Comparison of ENCODE assay signal across 9 cellular contexts in genomic region chr4:140426610-140427103, GRCh38. TPM values are rescaled to one million over a fixed set of nuclear protein-coding genes. Genes with fewer than 3 reads are reported as not detected.
DNase-seq lines count a peak whose midpoint lies in the region; ATAC-seq, FAIRE-seq and TF ChIP-seq lines count a peak whose summit lies in the region.
"Had no signal": no experiment of that assay in that cellular context is flagged by ENCODE, and none has a peak within 500 bp of the region (broad histone marks: within the 10 kb centered on the region; RNA-seq: fewer than 3 reads in every experiment).

No MANE protein-coding gene starts in this region.

- peaks cover 9% of the 10 kb centered on the region for H3K4me1 Mint-ChIP-seq in activated CD4-positive, alpha-beta memory T cell treated with anti-CD3 and anti-CD28 coated beads, Interleukin-2, amount 10 ng/mL, durations not matched to agents 7 days and 5 days
- peaks cover 15% of the 10 kb centered on the region for H3K4me1 Mint-ChIP-seq in stimulated activated memory B cell treated with anti-CD40 and anti-IgM and Interleukin-4, amounts not matched to agents 10 μg/mL and 1 μg/mL and 100 μg/mL, for 72 hours

- no peaks in the 10 kb centered on the region for H3K27me3 ChIP-seq in hepatocyte

- CTCF ChIA-PET in activated CD4-positive, alpha-beta memory T cell treated with anti-CD3 and anti-CD28 coated beads, Interleukin-2, amount 10 ng/mL, durations not matched to agents 7 days and 5 days (lab: Charles Lee), result interaction anchor here (1.5 to 2.2 kb wide), 4 partner anchors 54 to 67 kb away, joined by 4 to 12 read pairs (median 5); partner anchors contain the start of gene SCOC

- peak overlapping the region; percentile 66 for H3K4me3 Mint-ChIP-seq in activated CD4-positive, alpha-beta memory T cell treated with anti-CD3 and anti-CD28 coated beads, Interleukin-2, amount 10 ng/mL, durations not matched to agents 7 days and 5 days
- peak overlapping the region; percentile 81 for H3K4me3 Mint-ChIP-seq in stimulated activated memory B cell treated with anti-CD40 and anti-IgM and Interleukin-4, amounts not matched to agents 10 μg/mL and 1 μg/mL and 100 μg/mL, for 72 hours

- H2AFZ ChIP-seq in hepatocyte, result peak overlapping the region; percentile 97

- peak overlapping the region; percentile 96 for H3K4me2 ChIP-seq in hepatocyte

- no peaks in the 10 kb centered on the region for H3K4me1 ChIP-seq in hepatocyte (ENCODE audit: insufficient read depth)

- FAIRE-seq in D721Med (lab: Jason Lieb, UNC), result peak; percentile 25

- H3K36me3 ChIP-seq in hepatocyte (replicated peaks; ENCODE audit: insufficient read depth, low read depth), result no peaks in the 10 kb centered on the region

- POLR2A ChIA-PET in activated CD4-positive, alpha-beta memory T cell treated with anti-CD3 and anti-CD28 coated beads, Interleukin-2, amount 10 ng/mL, durations not matched to agents 7 days and 5 days (lab: Charles Lee), result no interaction called here

- no peaks in the 10 kb centered on the region for H3K9me2 ChIP-seq in hepatocyte (replicated peaks; ENCODE audit: insufficient read depth)

- peak overlapping the region; percentile 91 for H3K4me3 ChIP-seq in hepatocyte

- peak overlapping the region; percentile 14 for H3K27ac ChIP-seq in hepatocyte

- no peaks in the 10 kb centered on the region for H3K36me3 Mint-ChIP-seq in activated CD4-positive, alpha-beta memory T cell treated with anti-CD3 and anti-CD28 coated beads, Interleukin-2, amount 10 ng/mL, durations not matched to agents 7 days and 5 days (ENCODE audit: low read depth)
- no peaks in the 10 kb centered on the region for H3K36me3 Mint-ChIP-seq in stimulated activated memory B cell treated with anti-CD40 and anti-IgM and Interleukin-4, amounts not matched to agents 10 μg/mL and 1 μg/mL and 100 μg/mL, for 72 hours

- ATAC-seq in GM21528 (IDR thresholded peaks at IDR 0.05; ENCODE audit: low FRiP score, unreplicated experiment), result peak; percentile 24
- no peak for ATAC-seq in stimulated activated memory B cell treated with anti-CD40 and anti-IgM and Interleukin-4, amounts not matched to agents 10 μg/mL and 1 μg/mL and 100 μg/mL, for 72 hours

- H4K20me1 ChIP-seq in hepatocyte (ENCODE audit: insufficient read depth, poor library complexity, severe bottlenecking), result no peaks in the 10 kb centered on the region

- peak; percentile 20 for TF ChIP-seq CTCF in D721Med (IDR thresholded peaks at IDR 0.05; ENCODE audit: insufficient read depth, missing control alignments)
- peak; percentile 16 for TF ChIP-seq CTCF in hepatocyte (IDR thresholded peaks at IDR 0.05; ENCODE audit: poor library complexity)

- WGBS in hepatocyte (ENCODE audit: low lambda C conversion rate, missing lambda C conversion rate), result 10% methylated on average over 20 of the region's 23 CpGs

- no peaks in the 10 kb centered on the region for H3K9me3 ChIP-seq in hepatocyte (ENCODE audit: low read depth)

- H3K9me3 Mint-ChIP-seq in activated CD4-positive, alpha-beta memory T cell treated with anti-CD3 and anti-CD28 coated beads, Interleukin-2, amount 10 ng/mL, durations not matched to agents 7 days and 5 days, result no peaks in the 10 kb centered on the region
- no peaks in the 10 kb centered on the region for H3K9me3 Mint-ChIP-seq in stimulated activated memory B cell treated with anti-CD40 and anti-IgM and Interleukin-4, amounts not matched to agents 10 μg/mL and 1 μg/mL and 100 μg/mL, for 72 hours

- H3K79me2 ChIP-seq in hepatocyte, result no peaks in the 10 kb centered on the region

- peaks cover 55% of the 10 kb centered on the region for H3K27me3 Mint-ChIP-seq in activated CD4-positive, alpha-beta memory T cell treated with anti-CD3 and anti-CD28 coated beads, Interleukin-2, amount 10 ng/mL, durations not matched to agents 7 days and 5 days
- H3K27me3 Mint-ChIP-seq in stimulated activated memory B cell treated with anti-CD40 and anti-IgM and Interleukin-4, amounts not matched to agents 10 μg/mL and 1 μg/mL and 100 μg/mL, for 72 hours, result peaks cover 68% of the 10 kb centered on the region

- DNase-seq in D721Med (ENCODE audit: insufficient read length, low spot score) (peak; percentile 15), Kasumi-1 (lab: John Stamatoyannopoulos, UW) (peak; percentile 43 to 47), hepatocyte (ENCODE audit: low spot score) (peak; percentile 19), LoVo (ENCODE audit: low spot score) (no peak), amniotic stem cell (lab: John Stamatoyannopoulos, UW) (no peak)
- DNase-seq in activated CD4-positive, alpha-beta memory T cell treated with anti-CD3 and anti-CD28 coated beads, Interleukin-2, amount 10 ng/mL, durations not matched to agents 7 days and 5 days, result no peak

- H3K27ac Mint-ChIP-seq in activated CD4-positive, alpha-beta memory T cell treated with anti-CD3 and anti-CD28 coated beads, Interleukin-2, amount 10 ng/mL, durations not matched to agents 7 days and 5 days, result no peak overlapping the region
- H3K27ac Mint-ChIP-seq in stimulated activated memory B cell treated with anti-CD40 and anti-IgM and Interleukin-4, amounts not matched to agents 10 μg/mL and 1 μg/mL and 100 μg/mL, for 72 hours, result no peak overlapping the region

RNA-seq across cellular contexts. Expression of gene CLGN, which starts 0.8 kb away (rescaled TPM):
- total RNA-seq in activated CD4-positive, alpha-beta memory T cell treated with anti-CD3 and anti-CD28 coated beads, Interleukin-2, amount 10 ng/mL, durations not matched to agents 7 days and 5 days, result under 1 TPM in 1 of 2 experiments, not detected in 1; 0.25 TPM
- 24.6 and 26.8 TPM in 2 replicates for total RNA-seq in hepatocyte
- 28.2 and 30.7 TPM in 2 replicates for polyA plus RNA-seq in hepatocyte
- total RNA-seq: T-helper 1 cell treated with Interleukin-12 subunit alpha and Interleukin-12 subunit beta and Interleukin-4 antibody, amounts not matched to agents 30 ng/mL and 1 ng/mL, for 36 hours had no signal

RNA-seq across cellular contexts. Expression of gene SCOC, which starts 53.2 kb away (rescaled TPM):
- total RNA-seq in activated CD4-positive, alpha-beta memory T cell treated with anti-CD3 and anti-CD28 coated beads, Interleukin-2, amount 10 ng/mL, durations not matched to agents 7 days and 5 days, result 10 to 100 TPM; 24.5 to 25.0 TPM
- total RNA-seq in hepatocyte, result 135 and 136 TPM in 2 replicates
- polyA plus RNA-seq in hepatocyte, result 79.6 and 82.1 TPM in 2 replicates

Comparison
In these comparisons a context has a peak if more than half of its experiments do, and no peak if none do; other contexts are left out.
1. DNase-seq: peak in D721Med (single experiment), Kasumi-1 (2 of 2) and hepatocyte (single experiment); none in activated CD4-positive, alpha-beta memory T cell treated with anti-CD3 and anti-CD28 coated beads, Interleukin-2, amount 10 ng/mL, durations not matched to agents 7 days and 5 days (single experiment), LoVo (single experiment) and amniotic stem cell (single experiment).
2. RNA of gene CLGN, which starts 0.8 kb away (total RNA-seq): 24.6 to 26.8 TPM in hepatocyte; 0.25 TPM in activated CD4-positive, alpha-beta memory T cell treated with anti-CD3 and anti-CD28 coated beads, Interleukin-2, amount 10 ng/mL, durations not matched to agents 7 days and 5 days; every median in the first group is over 10 times any median in the second.